Comparison of ENCODE assay signal across 11 cellular contexts in genomic region chr11:130601141-130601540, GRCh38.
A peak's percentile ranks its signal among the peaks of the same experiment; 100 is the strongest.
DNase-seq lines count a peak whose midpoint lies in the region; ATAC-seq and TF ChIP-seq lines count a peak whose summit lies in the region.
"Had no signal": no experiment of that assay in that cellular context is flagged by ENCODE, and none has a peak within 500 bp of the region (broad histone marks: within the 10 kb centered on the region; RNA-seq: fewer than 3 reads in every experiment).

No MANE protein-coding gene starts in this region.

- H3K4me3 ChIP-seq in Peyer's patch (no peak overlapping the region), gastroesophageal sphincter (no peak overlapping the region)
- H3K4me3 ChIP-seq: BLaER1 had no signal

- peak overlapping the region; percentile 84 for H3K27ac Mint-ChIP-seq in nephron progenitor cell

- peaks cover 11% of the 10 kb centered on the region for H3K9me3 Mint-ChIP-seq in nephron progenitor cell
- H3K9me3 Mint-ChIP-seq: activated T-cell treated with anti-CD3 and anti-CD28 coated beads, Interleukin-2, amount 50 U/mL, for 4 hours had no signal

- H3K4me1 ChIP-seq in Peyer's patch (peaks cover 0 to 9% (median 0%) of the 10 kb centered on the region in 4 donors), gastroesophageal sphincter (peaks cover 0 to 49% (median 14%) of the 10 kb centered on the region in 3 donors)

- DNase-seq in AG09319 (ENCODE audit: extremely low read depth, low read depth) (peak; percentile 55), Peyer's patch (peak in 2 of 3 donors; percentile 17 to 79), nephron progenitor cell (peak; percentile 26), NCI-H1694 (lab: John Stamatoyannopoulos, UW) (no peak)
- DNase-seq: activated T-cell treated with anti-CD3 and anti-CD28 coated beads, Interleukin-2, amount 50 U/mL, for 4 hours had no signal

- H3K4me3 Mint-ChIP-seq in nephron progenitor cell, result peak overlapping the region; percentile 54
- H3K4me3 Mint-ChIP-seq: activated T-cell treated with anti-CD3 and anti-CD28 coated beads, Interleukin-2, amount 50 U/mL, for 4 hours had no signal

- H3K36me3 ChIP-seq in Peyer's patch (no peaks in the 10 kb centered on the region), gastroesophageal sphincter (no peaks in the 10 kb centered on the region)
- H3K36me3 ChIP-seq: BLaER1 had no signal

- peak; percentile 95 for ATAC-seq in gastroesophageal sphincter
- ATAC-seq in HG03135 (IDR thresholded peaks at IDR 0.05; ENCODE audit: unreplicated experiment), result no peak
- no peak for ATAC-seq in GM18502 (IDR thresholded peaks at IDR 0.05; ENCODE audit: poor library complexity, unreplicated experiment)
- no peak for ATAC-seq in GM18861 (IDR thresholded peaks at IDR 0.05; ENCODE audit: unreplicated experiment)
- ATAC-seq: activated T-cell treated with anti-CD3 and anti-CD28 coated beads, Interleukin-2, amount 50 U/mL, for 4 hours had no signal

- no peak for TF ChIP-seq POLR2A in Peyer's patch (IDR thresholded peaks at IDR 0.05)
- no peak for TF ChIP-seq POLR2A in gastroesophageal sphincter (IDR thresholded peaks at IDR 0.05)

- peak overlapping the region in 2 of 4 donors; percentile 34 to 55 for H3K27ac ChIP-seq in Peyer's patch
- H3K27ac ChIP-seq in gastroesophageal sphincter, result peak overlapping the region; percentile 0 to 75 (median 62)
- H3K27ac ChIP-seq: BLaER1, epithelial cell of prostate had no signal

- no peak for TF ChIP-seq EP300 in gastroesophageal sphincter (IDR thresholded peaks at IDR 0.05)

- H3K4me1 Mint-ChIP-seq in nephron progenitor cell, result peaks cover 63% of the 10 kb centered on the region

- no peaks in the 10 kb centered on the region for H3K27me3 Mint-ChIP-seq in nephron progenitor cell (ENCODE audit: low read depth, poor library complexity)

- WGBS in gastroesophageal sphincter (ENCODE audit: low coverage in 1 of 2), 2 donors, result 11 to 42% methylated on average over 2 to 6 of the region's 8 CpGs

- no peak for TF ChIP-seq CTCF in AG09319 (IDR thresholded peaks at IDR 0.05; ENCODE audit: low read depth, low read length)
- no peak for TF ChIP-seq CTCF in Peyer's patch (IDR thresholded peaks at IDR 0.05)
- no peak for TF ChIP-seq CTCF in gastroesophageal sphincter (IDR thresholded peaks at IDR 0.05)
- no peak for TF ChIP-seq CTCF in nephron progenitor cell (IDR thresholded peaks at IDR 0.05)

- H3K36me3 Mint-ChIP-seq in nephron progenitor cell (ENCODE audit: low read depth), result peaks cover 5% of the 10 kb centered on the region

- no peaks in the 10 kb centered on the region for H3K9me3 ChIP-seq in Peyer's patch
- no peaks in the 10 kb centered on the region for H3K9me3 ChIP-seq in gastroesophageal sphincter
- H3K9me3 ChIP-seq: BLaER1 had no signal

- H3K27me3 ChIP-seq in Peyer's patch (no peaks in the 10 kb centered on the region), gastroesophageal sphincter (no peaks in the 10 kb centered on the region)
- H3K27me3 ChIP-seq: BLaER1 had no signal
